31 cellular contexts compared by ENCODE assay signal in genomic region chr12:4958697-4959375, GRCh38. TPM values are rescaled to one million over a fixed set of nuclear protein-coding genes. Genes with fewer than 3 reads are reported as not detected.
DNase-seq lines count a peak whose midpoint lies in the region; ATAC-seq and TF ChIP-seq lines count a peak whose summit lies in the region.
"Had no signal": no experiment of that assay in that cellular context is flagged by ENCODE, and none has a peak within 500 bp of the region (broad histone marks: within the 10 kb centered on the region; RNA-seq: fewer than 3 reads in every experiment).

No MANE protein-coding gene starts in this region.

- no peaks in the 10 kb centered on the region for H3K36me3 ChIP-seq in BLaER1 treated with 17β-estradiol and CSF1 and Interleukin-3, amounts not matched to agents 10 nM and 100 nM
- H3K36me3 ChIP-seq: BE2C, heart left ventricle, SJCRH30 had no signal

- H3K9me3 Mint-ChIP-seq in stimulated activated effector memory CD8-positive, alpha-beta T cell treated with anti-CD3 and anti-CD28 coated beads, Interleukin-12 subunit alpha, Interleukin-12 subunit beta, amount 100 ng/mL, for 72 hours, result no peaks in the 10 kb centered on the region
- H3K9me3 Mint-ChIP-seq: central memory CD8-positive, alpha-beta T cell; HFFc6; natural killer cell treated with Interleukin-12 subunit alpha and Interleukin-12 subunit beta and Interleukin-15 and Interleukin-18, amount 100 ng/mL, for 72 hours; type B pancreatic cell had no signal

- no peak overlapping the region for H3K9ac ChIP-seq in BLaER1 treated with 17β-estradiol and CSF1 and Interleukin-3, amounts not matched to agents 10 nM and 100 nM

- H3K4me3 ChIP-seq in BLaER1 treated with 17β-estradiol and CSF1 and Interleukin-3, amounts not matched to agents 10 nM and 100 nM, result no peak overlapping the region
- H3K4me3 ChIP-seq: lung, SJCRH30, smooth muscle cell had no signal

- peak overlapping the region in 7 of 11 experiments; percentile 8 to 70 (median 57); a peak in 13 of 22 replicates for H3K27ac ChIP-seq in BLaER1 treated with 17β-estradiol and CSF1 and Interleukin-3, amounts not matched to agents 10 nM and 100 nM
- H3K27ac ChIP-seq: HL-60, SJCRH30 had no signal

- peaks cover 31 to 94% (median 89%) of the 10 kb centered on the region in 10 experiments for H3K4me1 ChIP-seq in BLaER1 treated with 17β-estradiol and CSF1 and Interleukin-3, amounts not matched to agents 10 nM and 100 nM
- H3K4me1 ChIP-seq: BE2C, SJCRH30 had no signal

- no peak overlapping the region for H3K4me3 Mint-ChIP-seq in stimulated activated effector memory CD8-positive, alpha-beta T cell treated with anti-CD3 and anti-CD28 coated beads, Interleukin-12 subunit alpha, Interleukin-12 subunit beta, amount 100 ng/mL, for 72 hours
- H3K4me3 Mint-ChIP-seq: central memory CD8-positive, alpha-beta T cell; HFFc6; natural killer cell treated with Interleukin-12 subunit alpha and Interleukin-12 subunit beta and Interleukin-15 and Interleukin-18, amount 100 ng/mL, for 72 hours; type B pancreatic cell had no signal

- TF ChIP-seq CTCF in GM13976 (IDR thresholded peaks at IDR 0.05; ENCODE audit: borderline replicate concordance, control extremely low read depth, extremely low read depth, insufficient read depth, missing control alignments), result no peak

- H4K20me1 ChIP-seq in BLaER1 treated with 17β-estradiol and CSF1 and Interleukin-3, amounts not matched to agents 10 nM and 100 nM, result no peaks in the 10 kb centered on the region

- H3K27me3 ChIP-seq in BLaER1 treated with 17β-estradiol and CSF1 and Interleukin-3, amounts not matched to agents 10 nM and 100 nM, result peaks cover 0 to 25% (median 0%) of the 10 kb centered on the region in 11 experiments; a peak in 4 of 22 replicates

- DNase-seq in LHCN-M2 (ENCODE audit: low read depth) (peak; percentile 83), astrocyte of the hippocampus (ENCODE audit: low read depth, low spot score) (peak; percentile 60), iris pigment epithelial cell (ENCODE audit: low read depth) (peak; percentile 3), GM13976 (ENCODE audit: low spot score) (no peak), ecto neural progenitor cell (ENCODE audit: low spot score) (no peak), amygdala (lab: John Stamatoyannopoulos, UW) (no peak)
- no peak for DNase-seq in stimulated activated effector memory CD8-positive, alpha-beta T cell treated with anti-CD3 and anti-CD28 coated beads, Interleukin-12 subunit alpha, Interleukin-12 subunit beta, amount 100 ng/mL, for 72 hours (ENCODE audit: low spot score in 2 of 2)
- DNase-seq: activated CD4-positive, alpha-beta T cell treated with anti-CD3 and anti-CD28 coated beads, Interleukin-2, amount 50 U/mL, for 4 hours; activated naive CD4-positive, alpha-beta T cell treated with Interleukin-2 at 50 U/mL for 16 hours; anterior cingulate cortex; BE2C; COR-L47; DMS53; GF-D8; heart left ventricle; HFFc6; Kasumi-1; NCI-H1694; NCI-H2171 treated with DMSO at 0.1 percent for 48 hours; NCI-H748 treated with DMSO at 0.1 percent for 48 hours; retina; SJCRH30; stimulated activated CD4-positive, alpha-beta T cell treated with anti-CD3 and anti-CD28 coated beads, Interleukin-2, amount 100 ng/mL, for 24 hours had no signal

- no peak for ATAC-seq in stimulated activated effector memory CD8-positive, alpha-beta T cell treated with anti-CD3 and anti-CD28 coated beads, Interleukin-12 subunit alpha, Interleukin-12 subunit beta, amount 100 ng/mL, for 72 hours
- ATAC-seq: heart left ventricle; natural killer cell treated with Interleukin-12 subunit alpha and Interleukin-12 subunit beta and Interleukin-15 and Interleukin-18, amount 100 ng/mL, for 72 hours had no signal

- H3K4me2 ChIP-seq in BLaER1 treated with 17β-estradiol and CSF1 and Interleukin-3, amounts not matched to agents 10 nM and 100 nM, result peak overlapping the region in 10 of 11 experiments; percentile 21 to 88 (median 84); a peak in 20 of 22 replicates

- no peaks in the 10 kb centered on the region for H3K36me3 Mint-ChIP-seq in stimulated activated effector memory CD8-positive, alpha-beta T cell treated with anti-CD3 and anti-CD28 coated beads, Interleukin-12 subunit alpha, Interleukin-12 subunit beta, amount 100 ng/mL, for 72 hours
- H3K36me3 Mint-ChIP-seq: natural killer cell treated with Interleukin-12 subunit alpha and Interleukin-12 subunit beta and Interleukin-15 and Interleukin-18, amount 100 ng/mL, for 72 hours; type B pancreatic cell had no signal

- no peak overlapping the region for H3K27ac Mint-ChIP-seq in stimulated activated effector memory CD8-positive, alpha-beta T cell treated with anti-CD3 and anti-CD28 coated beads, Interleukin-12 subunit alpha, Interleukin-12 subunit beta, amount 100 ng/mL, for 72 hours
- H3K27ac Mint-ChIP-seq: HFFc6; natural killer cell treated with Interleukin-12 subunit alpha and Interleukin-12 subunit beta and Interleukin-15 and Interleukin-18, amount 100 ng/mL, for 72 hours; type B pancreatic cell had no signal

- H3K4me1 Mint-ChIP-seq in stimulated activated effector memory CD8-positive, alpha-beta T cell treated with anti-CD3 and anti-CD28 coated beads, Interleukin-12 subunit alpha, Interleukin-12 subunit beta, amount 100 ng/mL, for 72 hours, result no peaks in the 10 kb centered on the region
- H3K4me1 Mint-ChIP-seq: central memory CD8-positive, alpha-beta T cell had no signal

- no peaks in the 10 kb centered on the region for H3K9me3 ChIP-seq in BLaER1 treated with 17β-estradiol and CSF1 and Interleukin-3, amounts not matched to agents 10 nM and 100 nM (replicated peaks in 1 of 11)
- H3K9me3 ChIP-seq: BE2C, heart left ventricle, SJCRH30 had no signal

- in situ Hi-C loops in GM13976 (cut with MboI; ENCODE audit: low sequenced_read_pairs, unreplicated experiment), result no loop called here

RNA-seq across cellular contexts. Expression of gene KCNA1, which starts 49.1 kb away (rescaled TPM):
- 0.83 and 2.2 TPM in 2 replicates for total RNA-seq in LHCN-M2 (2014; rRNA removed)
- polyA plus RNA-seq in LHCN-M2 (2012), result 0.01 TPM
- total RNA-seq: fibroblast of villous mesenchyme; HFFc6; natural killer cell treated with Interleukin-12 subunit alpha and Interleukin-12 subunit beta and Interleukin-15 and Interleukin-18, amount 100 ng/mL, for 72 hours; SJCRH30; smooth muscle cell had no signal
- polyA plus RNA-seq: heart left ventricle, smooth muscle cell had no signal

Comparison
In these comparisons a context has a peak if more than half of its experiments do, and no peak if none do; other contexts are left out.
1. DNase-seq: peak in LHCN-M2 (single experiment), astrocyte of the hippocampus (single experiment) and iris pigment epithelial cell (single experiment); none in GM13976 (single experiment), stimulated activated effector memory CD8-positive, alpha-beta T cell treated with anti-CD3 and anti-CD28 coated beads, Interleukin-12 subunit alpha, Interleukin-12 subunit beta, amount 100 ng/mL, for 72 hours (0 of 2), ecto neural progenitor cell (single experiment) and amygdala (0 of 56).